19 cellular contexts compared by ENCODE assay signal in genomic region chr10:96687317-96688012, GRCh38. TPM values are rescaled to one million over a fixed set of nuclear protein-coding genes. Genes with fewer than 3 reads are reported as not detected.
DNase-seq lines count a peak whose midpoint lies in the region; ATAC-seq and TF ChIP-seq lines count a peak whose summit lies in the region.
"Had no signal": no experiment of that assay in that cellular context is flagged by ENCODE, and none has a peak within 500 bp of the region (broad histone marks: within the 10 kb centered on the region; RNA-seq: fewer than 3 reads in every experiment).

No MANE protein-coding gene starts in this region.

- no peaks in the 10 kb centered on the region for H3K4me1 ChIP-seq in right atrium auricular region
- peaks cover 0 to 5% of the 10 kb centered on the region in 2 donors for H3K4me1 ChIP-seq in lung (ENCODE audit: control insufficient read depth in 2 of 2, insufficient read depth in 2 of 2, low read length in 2 of 2)
- no peaks in the 10 kb centered on the region for H3K4me1 ChIP-seq in PC-3 (ENCODE audit: insufficient read depth, low read length)
- H3K4me1 ChIP-seq: A549, breast epithelium had no signal

- H4K20me1 ChIP-seq in PC-3 (ENCODE audit: low read length) = no peaks in the 10 kb centered on the region

- DNase-seq in Right ventricle myocardium superior (no peak), right atrium auricular region (ENCODE audit: low spot score) (no peak), Kasumi-1 (lab: John Stamatoyannopoulos, UW) (peak; percentile 55 to 61), lung (ENCODE audit: low spot score) (no peak), PC-3 (no peak), ACHN (no peak), caudate nucleus (lab: John Stamatoyannopoulos, UW) (no peak)
- DNase-seq: activated CD4-positive, alpha-beta T cell treated with anti-CD3 and anti-CD28 coated beads for 4 hours; activated effector memory CD4-positive, alpha-beta T cell treated with Interleukin-2 at 50 U/mL for 16 hours; NCI-H1694; NCI-H526 treated with DMSO at 0.1 percent for 48 hours; occipital lobe; stimulated activated CD4-positive, alpha-beta T cell treated with anti-CD3 and anti-CD28 coated beads, Interleukin-4, amount 100 ng/mL, for 24 hours; SW 1271 had no signal

- CTCF ChIA-PET in PC-3 (lab: Charles Lee) = no interaction called here

- H3K27ac ChIP-seq in right atrium auricular region = no peak overlapping the region
- H3K27ac ChIP-seq in lung (ENCODE audit: low read depth in 1 of 2, low read length in 1 of 2) = no peak overlapping the region
- H3K27ac ChIP-seq in PC-3 (ENCODE audit: low read length) = no peak overlapping the region
- H3K27ac ChIP-seq in caudate nucleus (ENCODE audit: low read depth, low read length) = no peak overlapping the region
- H3K27ac ChIP-seq: A549, breast epithelium, C4-2B, coronary artery had no signal

- H3K9me3 ChIP-seq in right atrium auricular region (no peaks in the 10 kb centered on the region), lung (ENCODE audit: control insufficient read depth in 2 of 2, insufficient read depth in 1 of 2, low read length in 1 of 2) (peaks cover 0 to 2% of the 10 kb centered on the region in 2 donors), PC-3 (ENCODE audit: low read length) (no peaks in the 10 kb centered on the region)
- H3K9me3 ChIP-seq: A549, breast epithelium had no signal

- H3K4me3 ChIP-seq in right atrium auricular region (no peak overlapping the region), lung (no peak overlapping the region), PC-3 (ENCODE audit: low read length) (no peak overlapping the region)
- H3K4me3 ChIP-seq: A549, breast epithelium, coronary artery had no signal

- H3K9ac ChIP-seq in PC-3 (ENCODE audit: low read length) = no peak overlapping the region

- H3K36me3 ChIP-seq in right atrium auricular region (no peaks in the 10 kb centered on the region), lung (ENCODE audit: control insufficient read depth in 2 of 2, insufficient read depth in 2 of 2, low read length in 2 of 2) (no peaks in the 10 kb centered on the region), PC-3 (ENCODE audit: low read depth, low read length) (no peaks in the 10 kb centered on the region)
- H3K36me3 ChIP-seq: breast epithelium had no signal

- intact Hi-C loops in Right ventricle myocardium superior (cut with DNase I) = no loop called here
- intact Hi-C loops in PC-3 (cut with micrococcal nuclease) = no loop called here

- in situ Hi-C loops in ACHN (cut with HindIII; ENCODE audit: low pct_ligation_motif_present, low pct_unique_long_range_greater_than_20kb, low sequenced_read_pairs) = no loop called here

- H3K4me2 ChIP-seq in PC-3 (ENCODE audit: low read length) = no peak overlapping the region
- H3K4me2 ChIP-seq: A549 had no signal

- no peaks in the 10 kb centered on the region for H3K27me3 ChIP-seq in right atrium auricular region
- H3K27me3 ChIP-seq in lung (ENCODE audit: control insufficient read depth, insufficient read depth) = no peaks in the 10 kb centered on the region
- no peaks in the 10 kb centered on the region for H3K27me3 ChIP-seq in PC-3 (ENCODE audit: low read length)
- H3K27me3 ChIP-seq: breast epithelium had no signal

- ATAC-seq in Right ventricle myocardium superior (ENCODE audit: poor library complexity) (peak; percentile 46), lung (ENCODE audit: insufficient read depth, low FRiP score) (peak; percentile 27), PC-3 (no peak), HG02981 (IDR thresholded peaks at IDR 0.05; ENCODE audit: unreplicated experiment) (no peak)
- ATAC-seq: A549 had no signal

- no peaks in the 10 kb centered on the region for H3K79me2 ChIP-seq in PC-3 (ENCODE audit: low read length)

- H2AFZ ChIP-seq in PC-3 (ENCODE audit: low read length) = no peak overlapping the region

- no peaks in the 10 kb centered on the region for H3K9me2 ChIP-seq in PC-3 (replicated peaks; ENCODE audit: low read length)

- no peak for TF ChIP-seq CTCF in right atrium auricular region (IDR thresholded peaks at IDR 0.05)
- no peak for TF ChIP-seq CTCF in lung (IDR thresholded peaks at IDR 0.05; ENCODE audit: control extremely low read depth, extremely low read depth)
- no peak for TF ChIP-seq CTCF in PC-3 (conservative IDR thresholded peaks at IDR 0.05; ENCODE audit: low read depth, low read length)

- H3F3A ChIP-seq in PC-3 (ENCODE audit: low read length, unreplicated experiment) = no peaks in the 10 kb centered on the region

- POLR2A ChIA-PET in PC-3 (lab: Charles Lee; ENCODE audit: unreplicated experiment) = no interaction called here

- WGBS in lung, 2 donors = 53 to 65% methylated on average over 8 of the region's 8 CpGs

- BruUV-seq in PC-3 (replicated peaks; lab: Mats Ljungman, UMichigan) = no TSS peak

RNA-seq across cellular contexts. Expression of gene PIK3AP1, which starts 32.8 kb away (rescaled TPM):
- 6.9 TPM for total RNA-seq in Right ventricle myocardium superior
- 10 to 100 TPM in 1 of 2 donors, 1 to 10 TPM in 1; 3.1 to 11.2 TPM for total RNA-seq in right atrium auricular region
- total RNA-seq in lung = 10 to 100 TPM; 24.0 to 36.8 TPM
- polyA plus RNA-seq in lung = 100 to 1,000 TPM in 1 of 2 donors, 1 to 10 TPM in 1; 7.3 to 120 TPM
- total RNA-seq in PC-3 (2014; rRNA removed) = 3.7 and 4.7 TPM in 2 replicates

Comparison
In these comparisons a context has a peak if more than half of its experiments do, and no peak if none do; other contexts are left out.
1. ATAC-seq: peak in Right ventricle myocardium superior (single experiment) and lung (single experiment); none in PC-3 (single experiment) and HG02981 (single experiment).
2. DNase-seq: peak in Kasumi-1 (2 of 2); none in Right ventricle myocardium superior (single experiment), right atrium auricular region (single experiment), lung (single experiment), PC-3 (single experiment), ACHN (single experiment) and caudate nucleus (0 of 61).